1 cellular context compared by ENCODE assay signal in genomic region chr17:51050291-51051033, GRCh38.
TF ChIP-seq lines count a peak whose summit lies in the region.

No MANE protein-coding gene starts in this region.

TF ChIP-seq in GM12878, 131 proteins besides CTCF, POLR2A, EP300 and RAD21 (continued from another document and continues in another):
- TF ChIP-seq ELK1 (IDR thresholded peaks at IDR 0.05; ENCODE audit: low read depth, low read length) (no peak), IRF5 (IDR thresholded peaks at IDR 0.05; ENCODE audit: borderline replicate concordance) (no peak), MTA3 (IDR thresholded peaks at IDR 0.05; ENCODE audit: borderline replicate concordance, low read length) (0 out of 2 replicates have a peak, but pooled peaks have one; percentile 42), IRF3 (IDR thresholded peaks at IDR 0.05) (no peak), POLR2AphosphoS2 (IDR thresholded peaks at IDR 0.05; ENCODE audit: low read depth, low read length) (no peak), ZNF622 (IDR thresholded peaks at IDR 0.05) (no peak), CHD1 (IDR thresholded peaks at IDR 0.05; ENCODE audit: low read depth, low read length) (no peak), RAD51 (IDR thresholded peaks at IDR 0.05) (no peak), NFXL1 (IDR thresholded peaks at IDR 0.05; ENCODE audit: borderline replicate concordance) (no peak), IKZF1 (conservative IDR thresholded peaks at IDR 0.05) (peak; percentile 9; the same call in 1 of the 2 replicates), RELB (IDR thresholded peaks at IDR 0.05; ENCODE audit: low read depth) (peak; percentile 67), SMAD1 (IDR thresholded peaks at IDR 0.05; ENCODE audit: low read depth, partially characterized antibody) (peak; percentile 33), USF1 (IDR thresholded peaks at IDR 0.05; ENCODE audit: borderline replicate concordance, extremely low read length, insufficient read depth, low read depth, low read length) (no peak), POU2F2 (IDR thresholded peaks at IDR 0.05; ENCODE audit: borderline replicate concordance, low read depth, low read length) (peak; percentile 69; the same call in 1 of the 3 replicates), BRCA1 (IDR thresholded peaks at IDR 0.05; ENCODE audit: low read depth, low read length) (no peak), STAT3 (IDR thresholded peaks at IDR 0.05; ENCODE audit: low read depth, low read length) (no peak), SPI1 (IDR thresholded peaks at IDR 0.05; ENCODE audit: borderline replicate concordance, insufficient read depth, low read depth, low read length) (peak; percentile 97), SREBF1 (IDR thresholded peaks at IDR 0.05; ENCODE audit: low read length) (no peak; the same call in 1 of the 2 replicates), ZNF24 (IDR thresholded peaks at IDR 0.05) (peak; percentile 72), YY1 (IDR thresholded peaks at IDR 0.05; ENCODE audit: low read depth, low read length) (no peak), ZNF274 (IDR thresholded peaks at IDR 0.05; ENCODE audit: insufficient read depth, insufficient read length) (no peak), ESRRA (IDR thresholded peaks at IDR 0.05; ENCODE audit: low read length) (no peak), LARP7 (IDR thresholded peaks at IDR 0.05) (no peak), YBX1 (IDR thresholded peaks at IDR 0.05) (no peak), IKZF2 (IDR thresholded peaks at IDR 0.05) (peak; percentile 68 to 79), ZBTB40 (IDR thresholded peaks at IDR 0.05; ENCODE audit: borderline replicate concordance) (no peak), NFYA (IDR thresholded peaks at IDR 0.05; ENCODE audit: borderline replicate concordance, low read depth, low read length) (no peak), PKNOX1 (IDR thresholded peaks at IDR 0.05) (no peak), SIN3A (IDR thresholded peaks at IDR 0.05; ENCODE audit: low read depth, low read length) (no peak), MAX (IDR thresholded peaks at IDR 0.05; ENCODE audit: low read depth, low read length) (no peak), STAT1 (conservative IDR thresholded peaks at IDR 0.05) (no peak), PAX8 (IDR thresholded peaks at IDR 0.05) (no peak; the same call in 1 of the 2 replicates), NBN (IDR thresholded peaks at IDR 0.05) (peak; percentile 92), BCL11A (IDR thresholded peaks at IDR 0.05; ENCODE audit: low read depth, low read length) (peak; percentile 84), ETV6 (conservative IDR thresholded peaks at IDR 0.05 in 1 of 2, IDR thresholded peaks at IDR 0.05 in 1 of 2; ENCODE audit: borderline replicate concordance in 1 of 2, low read depth in 1 of 2) (no peak), ZBTB4 (CRISPR knock-in tag; IDR thresholded peaks at IDR 0.05) (no peak), ASH2L (IDR thresholded peaks at IDR 0.05; ENCODE audit: borderline replicate concordance, low read depth) (no peak), DPF2 (IDR thresholded peaks at IDR 0.05) (peak; percentile 85; the same call in 1 of the 2 replicates), ATF7 (IDR thresholded peaks at IDR 0.05; ENCODE audit: low read depth) (peak; percentile 62), NR2F1 (conservative IDR thresholded peaks at IDR 0.05) (no peak; the same call in 1 of the 2 replicates), SUZ12 (IDR thresholded peaks at IDR 0.05; ENCODE audit: unreplicated experiment) (no peak), HDAC6 (IDR thresholded peaks at IDR 0.05; ENCODE audit: unreplicated experiment) (no peak), CUX1 (IDR thresholded peaks at IDR 0.05; ENCODE audit: insufficient replicate concordance, low read depth, low read length) (peak; percentile 53), SMAD5 (IDR thresholded peaks at IDR 0.05; ENCODE audit: low read depth) (no peak), TCF12 (IDR thresholded peaks at IDR 0.05; ENCODE audit: low read depth, low read length) (no peak)
